25 cellular contexts compared by ENCODE assay signal in the genomic region with DNA sequence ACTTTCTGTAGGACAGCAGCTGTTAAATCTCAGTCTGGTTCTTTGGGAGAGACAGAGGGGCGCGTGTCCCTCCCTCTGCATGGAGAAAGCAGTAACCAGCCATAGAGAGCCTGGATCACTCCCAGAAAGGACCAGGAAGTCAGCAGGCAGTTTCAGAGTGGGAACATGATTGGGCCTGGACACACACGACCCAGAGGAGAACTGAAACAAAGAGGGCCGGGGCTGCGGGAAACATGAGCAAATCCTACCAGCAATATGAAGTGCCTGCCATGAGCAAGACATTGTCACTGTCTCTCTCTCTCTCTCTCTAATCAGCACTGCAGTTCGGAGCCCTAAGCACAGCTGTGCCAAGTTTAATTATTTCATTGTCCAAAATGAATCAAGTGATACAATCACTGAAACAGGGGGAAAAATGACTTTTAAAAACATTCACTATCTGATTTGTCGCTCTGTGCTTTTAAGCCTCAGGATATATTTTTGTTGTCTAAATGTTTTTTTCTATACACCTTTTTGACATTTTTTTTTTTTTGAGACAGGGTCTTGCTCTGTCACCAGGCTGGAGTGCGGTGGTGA. TPM values are rescaled to one million over a fixed set of nuclear protein-coding genes. Genes with fewer than 3 reads are reported as not detected.
DNase-seq lines count a peak whose midpoint lies in the region; ATAC-seq, FAIRE-seq and TF ChIP-seq lines count a peak whose summit lies in the region.
"Had no signal": no experiment of that assay in that cellular context is flagged by ENCODE, and none has a peak within 500 bp of the region (broad histone marks: within the 10 kb centered on the region; RNA-seq: fewer than 3 reads in every experiment).

No MANE protein-coding gene starts in this region.

- no peak for TF ChIP-seq RAD21 in HepG2 (CRISPR knock-in tag; IDR thresholded peaks at IDR 0.05)

- no peak overlapping the region for H2AFZ ChIP-seq in HepG2 (ENCODE audit: low read length)
- H2AFZ ChIP-seq in endothelial cell of umbilical vein (ENCODE audit: low read depth, low read length), result no peak overlapping the region

- DNase-seq in right lobe of liver (no peak), HepG2 (ENCODE audit: low spot score) (no peak), endothelial cell of umbilical vein (ENCODE audit: low read depth, low spot score) (peak; percentile 9), lung microvascular endothelial cell (ENCODE audit: low read depth in 2 of 2) (peak; percentile 4 to 41), putamen (ENCODE audit: low spot score) (no peak), cerebellum (ENCODE audit: low spot score) (no peak)
- no peak for DNase-seq in activated CD4-positive, alpha-beta T cell treated with anti-CD3 and anti-CD28 coated beads, Interleukin-2, amount 50 U/mL, for 1 hour
- DNase-seq: activated CD4-positive, alpha-beta memory T cell treated with anti-CD3 and anti-CD28 coated beads for 36 hours; activated naive CD4-positive, alpha-beta T cell treated with Interleukin-2 at 50 U/mL for 16 hours; activated T-cell treated with anti-CD3 and anti-CD28 coated beads, Interleukin-2, amount 50 U/mL, for 1 hour; CD8-positive, alpha-beta memory T cell; effector memory CD8-positive, alpha-beta T cell; NCI-H1105; NCI-H510A treated with DMSO at 0.1 percent for 48 hours had no signal

- H3K4me2 ChIP-seq in HepG2 (ENCODE audit: low read depth, low read length) (no peak overlapping the region), endothelial cell of umbilical vein (ENCODE audit: insufficient read depth, low read length) (no peak overlapping the region), skeletal muscle satellite cell (ENCODE audit: low read length) (peak overlapping the region; percentile 1)
- H3K4me2 ChIP-seq: KMS-11 had no signal

- FAIRE-seq in HepG2 (lab: Jason Lieb, UNC) (no peak), endothelial cell of umbilical vein (lab: Jason Lieb, UNC) (no peak)
- FAIRE-seq: GM18507, keratinocyte had no signal

- ATAC-seq in right lobe of liver, result peak; percentile 21 to 39 (median 30)
- ATAC-seq in HepG2, result no peak
- ATAC-seq: effector memory CD8-positive, alpha-beta T cell had no signal

- dilution Hi-C loops in endothelial cell of umbilical vein (cut with MboI; ENCODE audit: extremely low pct_ligation_motif_present, low sequenced_read_pairs), result no loop called here

- 44% methylated on average over 6 of the region's 8 CpGs for WGBS in right lobe of liver (ENCODE audit: insufficient coverage, low coverage, low lambda C conversion rate, missing lambda C conversion rate)
- 67% methylated on average over 8 of the region's 8 CpGs for WGBS in HepG2 (ENCODE audit: low lambda C conversion rate)

- POLR2A ChIA-PET in HepG2 (lab: Yijun Ruan, JAX), result no interaction called here
- POLR2A ChIA-PET in endothelial cell of umbilical vein (lab: Charles Lee), result no interaction called here

- TF ChIP-seq CTCF in right lobe of liver (IDR thresholded peaks at IDR 0.05) (no peak), HepG2 (CRISPR knock-in tag; IDR thresholded peaks at IDR 0.05) (no peak), endothelial cell of umbilical vein (IDR thresholded peaks at IDR 0.05; ENCODE audit: extremely low read depth in 1 of 2, insufficient read depth in 1 of 2, low read depth in 1 of 2, low read length in 2 of 2) (no peak)

- no peaks in the 10 kb centered on the region for H3K9me1 ChIP-seq in endothelial cell of umbilical vein (replicated peaks; ENCODE audit: control insufficient read depth, extremely low read depth, insufficient read depth, low read length)

- TF ChIP-seq EP300 in HepG2 (IDR thresholded peaks at IDR 0.05; ENCODE audit: low read depth in 2 of 2, low read length in 2 of 2) (no peak), HepG2 (CRISPR knock-in tag; IDR thresholded peaks at IDR 0.05; ENCODE audit: borderline replicate concordance) (no peak)

- TF ChIP-seq POLR2A in right lobe of liver (IDR thresholded peaks at IDR 0.05) (no peak), HepG2 (IDR thresholded peaks at IDR 0.05; ENCODE audit: insufficient read depth in 1 of 2, low read depth in 2 of 2, low read length in 2 of 2) (no peak), endothelial cell of umbilical vein (IDR thresholded peaks at IDR 0.05; ENCODE audit: low read depth, low read length) (no peak)

- H3K4me3 ChIP-seq in right lobe of liver, result no peak overlapping the region
- no peak overlapping the region for H3K4me3 ChIP-seq in HepG2 (replicated peaks in 1 of 3; ENCODE audit: insufficient read depth in 1 of 3, low read depth in 2 of 3, low read length in 3 of 3)
- H3K4me3 ChIP-seq in endothelial cell of umbilical vein (replicated peaks in 1 of 3; ENCODE audit: insufficient read depth in 1 of 3, low read depth in 1 of 3, low read length in 3 of 3), result no peak overlapping the region
- no peak overlapping the region for H3K4me3 ChIP-seq in skeletal muscle satellite cell (ENCODE audit: low read length)
- H3K4me3 ChIP-seq: thoracic aorta had no signal

- H3K4me1 ChIP-seq in right lobe of liver (peaks cover 0 to 11% (median 0%) of the 10 kb centered on the region in 4 donors), HepG2 (ENCODE audit: insufficient read depth, low read length) (peaks cover 9% of the 10 kb centered on the region), endothelial cell of umbilical vein (ENCODE audit: control insufficient read depth, extremely low read depth, insufficient read depth, low read length) (no peaks in the 10 kb centered on the region), skeletal muscle satellite cell (ENCODE audit: control insufficient read depth, insufficient read depth, low read length) (no peaks in the 10 kb centered on the region)

- in situ Hi-C loops in HepG2 (cut with HindIII; ENCODE audit: extremely low pct_ligation_motif_present, low pct_unique_long_range_greater_than_20kb), result no loop called here

- no TSS peak for BruUV-seq in HepG2 (replicated peaks; lab: Mats Ljungman, UMichigan)
- BruUV-seq in endothelial cell of umbilical vein (replicated peaks; lab: Mats Ljungman, UMichigan), result no TSS peak

- H4K20me1 ChIP-seq in HepG2 (ENCODE audit: insufficient read depth, low read length) (no peaks in the 10 kb centered on the region), endothelial cell of umbilical vein (replicated peaks; ENCODE audit: control insufficient read depth, extremely low read depth, insufficient read depth, low read length) (no peaks in the 10 kb centered on the region)

- H3K36me3 ChIP-seq in right lobe of liver, result no peaks in the 10 kb centered on the region
- no peaks in the 10 kb centered on the region for H3K36me3 ChIP-seq in HepG2 (replicated peaks in 1 of 2; ENCODE audit: control insufficient read depth in 1 of 2, insufficient read depth in 2 of 2, low read length in 2 of 2)
- H3K36me3 ChIP-seq in endothelial cell of umbilical vein (ENCODE audit: control insufficient read depth in 2 of 2, extremely low read depth in 1 of 2, insufficient read depth in 2 of 2, low read length in 2 of 2), result no peaks in the 10 kb centered on the region
- H3K36me3 ChIP-seq in skeletal muscle satellite cell (ENCODE audit: insufficient read depth, low read length), result no peaks in the 10 kb centered on the region
- H3K36me3 ChIP-seq: thoracic aorta had no signal

- H3K27ac ChIP-seq in right lobe of liver, result no peak overlapping the region
- no peak overlapping the region for H3K27ac ChIP-seq in HepG2 (ENCODE audit: extremely low read length, insufficient read depth, low read length)
- no peak overlapping the region for H3K27ac ChIP-seq in endothelial cell of umbilical vein (ENCODE audit: insufficient read depth, low read depth, low read length)
- H3K27ac ChIP-seq: KMS-11, RWPE1, thoracic aorta, VCaP had no signal

- H3K9ac ChIP-seq in HepG2 (ENCODE audit: insufficient read depth, low read depth, low read length), result no peak overlapping the region
- H3K9ac ChIP-seq in endothelial cell of umbilical vein (replicated peaks; ENCODE audit: extremely low read depth, insufficient read depth, low read length), result no peak overlapping the region
- no peak overlapping the region for H3K9ac ChIP-seq in skeletal muscle satellite cell (ENCODE audit: low read depth, low read length)
- H3K9ac ChIP-seq: KMS-11 had no signal

- CTCF ChIA-PET in HepG2 (lab: Yijun Ruan, JAX; ENCODE audit: low intra/inter-chr PET ratio, low total read pairs) (no interaction called here), endothelial cell of umbilical vein (lab: Charles Lee) (interaction anchor here (0.8 to 2.2 kb wide), 4 partner anchors 10 to 351 kb away, joined by 3 to 7 read pairs (median 4); no protein-coding TSS in a partner anchor)

- H3K79me2 ChIP-seq in HepG2 (ENCODE audit: insufficient read depth, low read length) (no peaks in the 10 kb centered on the region), endothelial cell of umbilical vein (ENCODE audit: control insufficient read depth, insufficient read depth, low read length) (no peaks in the 10 kb centered on the region)

- no peaks in the 10 kb centered on the region for H3K9me3 ChIP-seq in right lobe of liver
- no peaks in the 10 kb centered on the region for H3K9me3 ChIP-seq in HepG2 (ENCODE audit: low read length)
- H3K9me3 ChIP-seq in endothelial cell of umbilical vein (replicated peaks; ENCODE audit: control insufficient read depth, insufficient read depth, low read length), result no peaks in the 10 kb centered on the region
- H3K9me3 ChIP-seq in skeletal muscle satellite cell (replicated peaks; ENCODE audit: low read length), result no peaks in the 10 kb centered on the region
- H3K9me3 ChIP-seq: thoracic aorta had no signal

- intact Hi-C loops in right lobe of liver (cut with DNase I) (no loop called here), HepG2 (cut with micrococcal nuclease; ENCODE audit: unreplicated experiment) (no loop called here), endothelial cell of umbilical vein (cut with micrococcal nuclease) (no loop called here)

- H3K27me3 ChIP-seq in right lobe of liver (no peaks in the 10 kb centered on the region), HepG2 (ENCODE audit: control insufficient read depth in 1 of 2, insufficient read depth in 2 of 2, low read length in 2 of 2) (peaks cover 0 to 7% of the 10 kb centered on the region in 2 experiments; a peak in 1 of 5 replicates), endothelial cell of umbilical vein (ENCODE audit: control insufficient read depth in 2 of 2, insufficient read depth in 2 of 2, low read length in 2 of 2) (peaks cover 6 to 12% of the 10 kb centered on the region in 2 experiments), skeletal muscle satellite cell (ENCODE audit: control insufficient read depth, insufficient read depth, low read length) (peaks cover 12% of the 10 kb centered on the region)

RNA-seq across cellular contexts. Expression of a gene that starts 17.6 kb away (rescaled TPM):
- total RNA-seq in right lobe of liver (1 to 10 TPM in 3 of 6 experiments, not detected in 3; 1.9 to 4.5 (median 2.1) TPM), HepG2 (2016; rRNA removed; fragmentation: Illumina TruSeq; extraction: Trizol) (0.04 TPM in 1 of 2 replicates, not detected in the other), endothelial cell of umbilical vein (not detected in 2 replicates), lung microvascular endothelial cell (not detected in 2 replicates), cerebellum (0.18 TPM)
- total RNA-seq in HepG2 (2016; cell fraction: cytosol; rRNA removed; fragmentation: Illumina TruSeq; extraction: Trizol; ENCODE audit: low read depth), result not detected in 2 replicates
- not detected in 2 replicates for total RNA-seq in HepG2 (2016; cell fraction: insoluble cytoplasmic fraction; rRNA removed; fragmentation: Illumina TruSeq; extraction: Trizol)
- not detected in 2 replicates for total RNA-seq in HepG2 (2016; cell fraction: membrane; rRNA removed; fragmentation: Illumina TruSeq; extraction: Trizol)
- total RNA-seq in HepG2 (2016; cell fraction: nucleus; rRNA removed; fragmentation: Illumina TruSeq; extraction: Trizol), result not detected in 2 replicates
- polyA plus RNA-seq in HepG2 (2011; rRNA removed) (1.2 TPM in 2 replicates), endothelial cell of umbilical vein (not detected in 2 replicates)
- polyA plus RNA-seq in HepG2 (2011; cell fraction: cytosol; rRNA removed), result 0.51 and 1.1 TPM in 2 replicates
- 0.34 and 0.50 TPM in 2 replicates for polyA plus RNA-seq in HepG2 (2011; cell fraction: nucleus; rRNA removed)
- 0.75 and 1.7 TPM in 2 replicates for polyA plus RNA-seq in HepG2 (2012)
- polyA plus RNA-seq in HepG2 (2016; cell fraction: cytosol; fragmentation: Illumina TruSeq; extraction: Trizol; ENCODE audit: low read depth), result not detected in 2 replicates
- not detected in 2 replicates for polyA plus RNA-seq in HepG2 (2016; cell fraction: insoluble cytoplasmic fraction; fragmentation: Illumina TruSeq; extraction: Trizol; ENCODE audit: low read depth)
- polyA plus RNA-seq in HepG2 (2016; cell fraction: membrane; fragmentation: Illumina TruSeq; extraction: Trizol; ENCODE audit: low read depth), result 0.06 TPM in 1 of 2 replicates, not detected in the other
- 0.21 TPM in 1 of 2 replicates, not detected in the other for polyA plus RNA-seq in HepG2 (2016; cell fraction: nucleus; fragmentation: Illumina TruSeq; extraction: Trizol; ENCODE audit: insufficient read depth, low read depth)
- polyA minus RNA-seq in HepG2 (2011; rRNA and poly(A)+ RNA removed; ENCODE audit: low replicate concordance), result 0.20 and 2.0 TPM in 2 replicates
- 0.26 and 0.49 TPM in 2 replicates for polyA minus RNA-seq in HepG2 (2011; cell fraction: cytosol; rRNA and poly(A)+ RNA removed)
- polyA minus RNA-seq in HepG2 (2011; cell fraction: nucleus; rRNA and poly(A)+ RNA removed), result 0.62 and 1.0 TPM in 2 replicates
- not detected in 2 replicates for polyA plus RNA-seq in endothelial cell of umbilical vein (2011; cell fraction: cytosol; rRNA removed)
- not detected in 2 replicates for polyA plus RNA-seq in endothelial cell of umbilical vein (2011; cell fraction: nucleus; rRNA removed)
- not detected in 2 replicates for polyA plus RNA-seq in endothelial cell of umbilical vein (2012)
- polyA minus RNA-seq in endothelial cell of umbilical vein, result not detected in 2 replicates
- 3.1 TPM for polyA minus RNA-seq in endothelial cell of umbilical vein (2011; cell fraction: cytosol; rRNA and poly(A)+ RNA removed)
- not detected in 2 replicates for polyA minus RNA-seq in endothelial cell of umbilical vein (2011; cell fraction: nucleus; rRNA and poly(A)+ RNA removed)
- total RNA-seq in skeletal muscle satellite cell (2012; rRNA removed), result not detected in 2 replicates
- total RNA-seq: activated CD4-positive, alpha-beta memory T cell treated with anti-CD3 and anti-CD28 coated beads for 36 hours; CD8-positive, alpha-beta memory T cell; chondrocyte; pulmonary artery endothelial cell; T-helper 1 cell treated with Interleukin-12 subunit alpha and Interleukin-12 subunit beta and Interleukin-4 antibody, amounts not matched to agents 30 ng/mL and 1 ng/mL, for 36 hours had no signal
- polyA plus RNA-seq: CD8-positive, alpha-beta memory T cell; keratinocyte; neural cell had no signal

RNA-seq across cellular contexts. Expression of a gene that starts 29.8 kb away (rescaled TPM):
- 100 to 1,000 TPM in 3 of 6 experiments, 10 to 100 TPM in 3; 61.3 to 125 (median 98.4) TPM for total RNA-seq in right lobe of liver
- total RNA-seq in HepG2 (2016; rRNA removed; fragmentation: Illumina TruSeq; extraction: Trizol), result 50.2 and 74.1 TPM in 2 replicates
- 11.6 and 14.5 TPM in 2 replicates for total RNA-seq in HepG2 (2016; cell fraction: cytosol; rRNA removed; fragmentation: Illumina TruSeq; extraction: Trizol; ENCODE audit: low read depth)
- 36.8 and 80.8 TPM in 2 replicates for total RNA-seq in HepG2 (2016; cell fraction: insoluble cytoplasmic fraction; rRNA removed; fragmentation: Illumina TruSeq; extraction: Trizol)
- 42.5 and 45.5 TPM in 2 replicates for total RNA-seq in HepG2 (2016; cell fraction: membrane; rRNA removed; fragmentation: Illumina TruSeq; extraction: Trizol)
- 56.3 and 70.0 TPM in 2 replicates for total RNA-seq in HepG2 (2016; cell fraction: nucleus; rRNA removed; fragmentation: Illumina TruSeq; extraction: Trizol)
- polyA plus RNA-seq in HepG2 (2011; rRNA removed), result 343 and 356 TPM in 2 replicates
- 228 and 302 TPM in 2 replicates for polyA plus RNA-seq in HepG2 (2011; cell fraction: cytosol; rRNA removed)
- 259 and 313 TPM in 2 replicates for polyA plus RNA-seq in HepG2 (2011; cell fraction: nucleus; rRNA removed)
- 127 and 130 TPM in 2 replicates for polyA plus RNA-seq in HepG2 (2012)
- polyA plus RNA-seq in HepG2 (2016; cell fraction: cytosol; fragmentation: Illumina TruSeq; extraction: Trizol; ENCODE audit: low read depth), result 14.7 and 15.8 TPM in 2 replicates
- 45.2 and 59.6 TPM in 2 replicates for polyA plus RNA-seq in HepG2 (2016; cell fraction: insoluble cytoplasmic fraction; fragmentation: Illumina TruSeq; extraction: Trizol; ENCODE audit: low read depth)
- polyA plus RNA-seq in HepG2 (2016; cell fraction: membrane; fragmentation: Illumina TruSeq; extraction: Trizol; ENCODE audit: low read depth), result 33.4 and 35.8 TPM in 2 replicates
- polyA plus RNA-seq in HepG2 (2016; cell fraction: nucleus; fragmentation: Illumina TruSeq; extraction: Trizol; ENCODE audit: insufficient read depth, low read depth), result 100 and 107 TPM in 2 replicates
- 84.8 and 423 TPM in 2 replicates for polyA minus RNA-seq in HepG2 (2011; rRNA and poly(A)+ RNA removed; ENCODE audit: low replicate concordance)
- 148 and 170 TPM in 2 replicates for polyA minus RNA-seq in HepG2 (2011; cell fraction: cytosol; rRNA and poly(A)+ RNA removed)
- 147 and 160 TPM in 2 replicates for polyA minus RNA-seq in HepG2 (2011; cell fraction: nucleus; rRNA and poly(A)+ RNA removed)
- 144 TPM in 2 replicates for total RNA-seq in endothelial cell of umbilical vein
- polyA plus RNA-seq in endothelial cell of umbilical vein, result 126 and 170 TPM in 2 replicates
- polyA plus RNA-seq in endothelial cell of umbilical vein (2011; cell fraction: cytosol; rRNA removed), result 161 and 176 TPM in 2 replicates
- 113 and 120 TPM in 2 replicates for polyA plus RNA-seq in endothelial cell of umbilical vein (2011; cell fraction: nucleus; rRNA removed)
- 102 and 144 TPM in 2 replicates for polyA plus RNA-seq in endothelial cell of umbilical vein (2012)
- 166 and 180 TPM in 2 replicates for polyA minus RNA-seq in endothelial cell of umbilical vein
- 32.4 TPM for polyA minus RNA-seq in endothelial cell of umbilical vein (2011; cell fraction: cytosol; rRNA and poly(A)+ RNA removed)
- polyA minus RNA-seq in endothelial cell of umbilical vein (2011; cell fraction: nucleus; rRNA and poly(A)+ RNA removed), result 36.5 and 59.5 TPM in 2 replicates
- total RNA-seq in lung microvascular endothelial cell, result 49.2 and 90.2 TPM in 2 replicates
- total RNA-seq in skeletal muscle satellite cell (2012; rRNA removed), result 157 and 167 TPM in 2 replicates
- total RNA-seq in cerebellum, result 17.1 TPM

Comparison
In these comparisons a context has a peak if more than half of its experiments do, and no peak if none do; other contexts are left out.
1. DNase-seq: peak in endothelial cell of umbilical vein (single experiment) and lung microvascular endothelial cell (2 of 2); none in right lobe of liver (0 of 3), HepG2 (single experiment), activated CD4-positive, alpha-beta T cell treated with anti-CD3 and anti-CD28 coated beads, Interleukin-2, amount 50 U/mL, for 1 hour (single experiment), putamen (single experiment) and cerebellum (single experiment).